8 cellular contexts compared by ENCODE assay signal in the genomic region with DNA sequence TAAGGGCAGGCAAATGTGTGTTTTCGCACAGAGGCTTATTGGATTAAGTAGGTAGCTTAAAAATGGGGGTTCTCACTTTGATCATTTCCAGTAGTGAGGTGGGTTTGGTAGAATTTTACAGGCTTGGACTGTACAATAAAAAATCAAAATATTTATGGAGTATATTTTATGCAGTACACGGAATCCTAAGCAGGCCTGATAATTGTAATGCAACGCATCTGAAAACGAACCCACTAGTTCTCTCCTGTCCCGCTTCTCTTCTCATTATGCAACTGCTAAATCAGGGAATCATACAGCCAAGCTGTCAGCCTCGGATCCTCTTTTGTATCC. TPM values are rescaled to one million over a fixed set of nuclear protein-coding genes. Genes with fewer than 3 reads are reported as not detected.
DNase-seq lines count a peak whose midpoint lies in the region; ATAC-seq and TF ChIP-seq lines count a peak whose summit lies in the region.

No MANE protein-coding gene starts in this region.

- H3F3A ChIP-seq in SK-N-SH (replicated peaks; ENCODE audit: insufficient read depth) = no peaks in the 10 kb centered on the region

- H3K4me1 ChIP-seq in HCT116 (ENCODE audit: control insufficient read depth in 1 of 2, insufficient read depth in 2 of 2, low read length in 2 of 2) (peaks cover 0 to 17% of the 10 kb centered on the region in 2 experiments; a peak in 2 of 4 replicates), SK-N-SH (ENCODE audit: control insufficient read depth in 1 of 2, insufficient read depth in 2 of 2, low read depth in 1 of 2, low read length in 1 of 2) (peaks cover 0 to 16% of the 10 kb centered on the region in 2 experiments; a peak in 2 of 4 replicates), gastroesophageal sphincter (peaks cover 6 to 38% (median 19%) of the 10 kb centered on the region in 3 donors)

- TF ChIP-seq CTCF in HCT116 (IDR thresholded peaks at IDR 0.05 in 2 of 3, conservative IDR thresholded peaks at IDR 0.05 in 1 of 3; ENCODE audit: borderline replicate concordance in 1 of 3, insufficient read depth in 1 of 3, low read depth in 2 of 3, low read length in 2 of 3) (no peak), SK-N-SH (IDR thresholded peaks at IDR 0.05) (no peak), gastroesophageal sphincter (IDR thresholded peaks at IDR 0.05) (no peak)

- TF ChIP-seq EP300 in SK-N-SH (IDR thresholded peaks at IDR 0.05; ENCODE audit: borderline replicate concordance in 1 of 2, low read depth in 1 of 2, low read length in 1 of 2) (no peak), gastroesophageal sphincter (IDR thresholded peaks at IDR 0.05) (no peak)

- H3K4me3 ChIP-seq in HCT116 (replicated peaks in 1 of 2; ENCODE audit: low read depth in 1 of 2, low read length in 2 of 2) (peak overlapping the region; percentile 62 to 95), SK-N-SH (ENCODE audit: low read depth in 2 of 2, low read length in 1 of 2) (peak overlapping the region; percentile 82 to 100; a peak in 3 of 4 replicates), gastroesophageal sphincter (peak overlapping the region in 1 of 2 donors; percentile 82)

- H3K9me3 ChIP-seq in HCT116 (ENCODE audit: control insufficient read depth in 1 of 2, insufficient read depth in 1 of 2, low read depth in 1 of 2, low read length in 2 of 2) (no peaks in the 10 kb centered on the region), SK-N-SH (no peaks in the 10 kb centered on the region), gastroesophageal sphincter (no peaks in the 10 kb centered on the region)

- H3K9ac ChIP-seq in HCT116 (ENCODE audit: low read length) (peak overlapping the region; percentile 87), SK-N-SH (no peak overlapping the region)

- no TSS peak for BruUV-seq in HCT116 (replicated peaks; lab: Mats Ljungman, UMichigan)

- WGBS in SK-N-SH (ENCODE audit: low lambda C conversion rate) = 52% methylated on average over 6 of the region's 6 CpGs
- WGBS in gastroesophageal sphincter (ENCODE audit: low coverage in 1 of 2), 2 donors = 45 to 48% methylated on average over 6 of the region's 6 CpGs

- peak overlapping the region; percentile 90 for H3K27ac Mint-ChIP-seq in stimulated activated memory B cell treated with anti-CD40 and anti-IgM and Interleukin-4, amounts not matched to agents 10 μg/mL and 1 μg/mL and 100 μg/mL, for 72 hours

- intact Hi-C loops in HCT116 (cut with micrococcal nuclease) = loop anchor here (1.0 kb wide), 1 partner anchor 889 kb away; no protein-coding TSS in a partner anchor

- ATAC-seq in HCT116 (peak; percentile 32), gastroesophageal sphincter (peak; percentile 8), GM18870 (IDR thresholded peaks at IDR 0.05; ENCODE audit: unreplicated experiment) (no peak)
- no peak for ATAC-seq in stimulated activated memory B cell treated with anti-CD40 and anti-IgM and Interleukin-4, amounts not matched to agents 10 μg/mL and 1 μg/mL and 100 μg/mL, for 72 hours

- no peaks in the 10 kb centered on the region for H4K20me1 ChIP-seq in HCT116 (ENCODE audit: insufficient read depth)
- no peaks in the 10 kb centered on the region for H4K20me1 ChIP-seq in SK-N-SH (ENCODE audit: insufficient read depth)

- CTCF ChIA-PET in HCT116 (lab: Charles Lee) (interaction anchor here (0.6 to 1.4 kb wide), 6 partner anchors 11 to 1352 kb away, joined by 3 to 14 read pairs (median 3); no protein-coding TSS in a partner anchor), SK-N-SH (lab: Yijun Ruan, JAX) (interaction anchor here (0.6 to 7.5 kb wide), 41 partner anchors 9 to 1545 kb away, joined by 3 to 153 read pairs (median 5); partner anchors contain the start of gene ABCB5)

- TF ChIP-seq POLR2A in HCT116 (IDR thresholded peaks at IDR 0.05; ENCODE audit: borderline replicate concordance, extremely low read depth, insufficient read depth, insufficient read length) (no peak), gastroesophageal sphincter (IDR thresholded peaks at IDR 0.05) (no peak)

- H3K4me3 Mint-ChIP-seq in stimulated activated memory B cell treated with anti-CD40 and anti-IgM and Interleukin-4, amounts not matched to agents 10 μg/mL and 1 μg/mL and 100 μg/mL, for 72 hours = peak overlapping the region; percentile 94

- POLR2A ChIA-PET in HCT116 (lab: Charles Lee) = interaction anchor here (1.0 to 1.4 kb wide), 3 partner anchors 9 to 889 kb away, joined by 3 to 4 read pairs (median 3); no protein-coding TSS in a partner anchor
- POLR2A ChIA-PET in SK-N-SH (lab: Yijun Ruan, JAX) = interaction anchor here (1.1 kb wide), 1 partner anchor 591 kb away, joined by 3 read pairs; the partner anchor contains the start of gene TWIST1

- RAD21 ChIA-PET in HCT116 (lab: Charles Lee; ENCODE audit: low non-redundant PET in 1 of 2, low total read pairs in 2 of 2, uncharacterized antibody in 2 of 2, unreplicated experiment in 2 of 2) = interaction anchor here (0.7 to 1.0 kb wide), 2 partner anchors 621 to 889 kb away, joined by 3 to 5 read pairs; no protein-coding TSS in a partner anchor

- H3K36me3 ChIP-seq in HCT116 (ENCODE audit: control insufficient read depth in 1 of 2, insufficient read depth in 2 of 2, low read length in 2 of 2) = no peaks in the 10 kb centered on the region
- H3K36me3 ChIP-seq in SK-N-SH (replicated peaks in 1 of 2; ENCODE audit: control insufficient read depth in 1 of 2, insufficient read depth in 2 of 2, low read length in 1 of 2) = peaks cover 0 to 1% of the 10 kb centered on the region in 2 experiments
- no peaks in the 10 kb centered on the region for H3K36me3 ChIP-seq in gastroesophageal sphincter

- H3K27me3 ChIP-seq in HCT116 (ENCODE audit: insufficient read depth, low read length) (no peaks in the 10 kb centered on the region), SK-N-SH (ENCODE audit: insufficient read depth) (no peaks in the 10 kb centered on the region), gastroesophageal sphincter (no peaks in the 10 kb centered on the region)

- no peaks in the 10 kb centered on the region for H3K9me3 Mint-ChIP-seq in stimulated activated memory B cell treated with anti-CD40 and anti-IgM and Interleukin-4, amounts not matched to agents 10 μg/mL and 1 μg/mL and 100 μg/mL, for 72 hours

- H2AFZ ChIP-seq in HCT116 (ENCODE audit: low read depth, low read length, poor library complexity, severe bottlenecking) (peak overlapping the region; percentile 96), SK-N-SH (ENCODE audit: low read depth) (peak overlapping the region; percentile 78; the same call in 1 of the 2 replicates)

- no peaks in the 10 kb centered on the region for H3K9me2 ChIP-seq in HCT116 (ENCODE audit: insufficient read depth)
- no peaks in the 10 kb centered on the region for H3K9me2 ChIP-seq in SK-N-SH

- peak overlapping the region; percentile 69 for H3K4me2 ChIP-seq in HCT116 (ENCODE audit: low read length)
- peak overlapping the region; percentile 37; the same call in 1 of the 2 replicates for H3K4me2 ChIP-seq in SK-N-SH

- H3K36me3 Mint-ChIP-seq in stimulated activated memory B cell treated with anti-CD40 and anti-IgM and Interleukin-4, amounts not matched to agents 10 μg/mL and 1 μg/mL and 100 μg/mL, for 72 hours = no peaks in the 10 kb centered on the region

- no peaks in the 10 kb centered on the region for H3K27me3 Mint-ChIP-seq in stimulated activated memory B cell treated with anti-CD40 and anti-IgM and Interleukin-4, amounts not matched to agents 10 μg/mL and 1 μg/mL and 100 μg/mL, for 72 hours

- TF ChIP-seq RAD21 in HCT116 (IDR thresholded peaks at IDR 0.05; ENCODE audit: low read depth) (no peak), SK-N-SH (IDR thresholded peaks at IDR 0.05; ENCODE audit: low read length) (no peak)

- no peak overlapping the region for H3K27ac ChIP-seq in HCT116 (ENCODE audit: low read depth, low read length)
- peak overlapping the region; percentile 28 to 30; a peak in 2 of 4 replicates for H3K27ac ChIP-seq in SK-N-SH (ENCODE audit: low read depth in 2 of 2, low read length in 1 of 2)
- H3K27ac ChIP-seq in gastroesophageal sphincter = peak overlapping the region in 3 of 4 donors; percentile 80 to 85 (median 81)

- peaks cover 53% of the 10 kb centered on the region for H3K4me1 Mint-ChIP-seq in stimulated activated memory B cell treated with anti-CD40 and anti-IgM and Interleukin-4, amounts not matched to agents 10 μg/mL and 1 μg/mL and 100 μg/mL, for 72 hours

- DNase-seq in HCT116 (ENCODE audit: low read depth, low spot score) (no peak), SK-N-SH (no peak), SHP77 treated with DMSO at 0.1 percent for 48 hours (lab: John Stamatoyannopoulos, UW) (no peak), ecto neural progenitor cell (ENCODE audit: low spot score) (no peak), middle frontal gyrus (ENCODE audit: extremely low spot score, low spot score) (no peak)

- H3K79me2 ChIP-seq in HCT116 (ENCODE audit: insufficient read depth, low read length) (peaks cover 46% of the 10 kb centered on the region), SK-N-SH (ENCODE audit: insufficient read depth) (peaks cover 41% of the 10 kb centered on the region)

TF ChIP-seq in HCT116, 20 proteins besides CTCF, POLR2A, EP300 and RAD21 (continues in another document):
- TF ChIP-seq FOSL1 (IDR thresholded peaks at IDR 0.05; ENCODE audit: low read depth) = no peak
- no peak for TF ChIP-seq CEBPB (IDR thresholded peaks at IDR 0.05; ENCODE audit: low read depth)
- no peak for TF ChIP-seq EGR1 (IDR thresholded peaks at IDR 0.05; ENCODE audit: low read depth)
- no peak for TF ChIP-seq SP1 (IDR thresholded peaks at IDR 0.05; ENCODE audit: low read depth)

TF ChIP-seq in SK-N-SH, 30 proteins besides CTCF, POLR2A, EP300 and RAD21 (continues in another document):
- no peak for TF ChIP-seq NFIC (IDR thresholded peaks at IDR 0.05; ENCODE audit: borderline replicate concordance)
- no peak for TF ChIP-seq RCOR1 (IDR thresholded peaks at IDR 0.05; ENCODE audit: low read length)
- TF ChIP-seq FOXJ3 (CRISPR knock-in tag; IDR thresholded peaks at IDR 0.05) = no peak
- TF ChIP-seq RXRA (IDR thresholded peaks at IDR 0.05; ENCODE audit: borderline replicate concordance, low read depth) = no peak
- no peak for TF ChIP-seq GABPA (IDR thresholded peaks at IDR 0.05; ENCODE audit: low read depth)
- no peak for TF ChIP-seq GATA2 (CRISPR knock-in tag; IDR thresholded peaks at IDR 0.05)
- no peak for TF ChIP-seq SIN3A (IDR thresholded peaks at IDR 0.05; ENCODE audit: borderline replicate concordance, low read depth, low read length)
- TF ChIP-seq SMC3 (IDR thresholded peaks at IDR 0.05; ENCODE audit: low read depth, low read length) = no peak
- no peak for TF ChIP-seq CHD2 (IDR thresholded peaks at IDR 0.05; ENCODE audit: low read length, partially characterized antibody)
- TF ChIP-seq EZH2phosphoT487 (IDR thresholded peaks at IDR 0.05; ENCODE audit: borderline replicate concordance, low read depth) = no peak
- no peak for TF ChIP-seq FOXM1 (IDR thresholded peaks at IDR 0.05; ENCODE audit: low read depth)
- TF ChIP-seq TEAD4 (IDR thresholded peaks at IDR 0.05; ENCODE audit: borderline replicate concordance, insufficient read depth) = no peak
- TF ChIP-seq MEF2A (IDR thresholded peaks at IDR 0.05; ENCODE audit: borderline replicate concordance, low read depth) = no peak

RNA-seq across cellular contexts. Expression of gene POLR1F, which starts 0.4 kb away (rescaled TPM):
- total RNA-seq in HCT116 (2021; ENCODE audit: unreplicated experiment) = 21.1 TPM
- 6.7 and 7.4 TPM in 2 replicates for polyA plus RNA-seq in HCT116 (2012)
- 5.1 and 8.1 TPM in 2 replicates for polyA plus RNA-seq in SK-N-SH (2012; rRNA removed)
- polyA plus RNA-seq in SK-N-SH (2012; cell fraction: cytosol; rRNA removed) = 8.4 and 13.0 TPM in 2 replicates
- 4.3 and 11.7 TPM in 2 replicates for polyA plus RNA-seq in SK-N-SH (2012; cell fraction: nucleus; rRNA removed)
- total RNA-seq in gastroesophageal sphincter = 10 to 100 TPM; 12.8 to 35.4 (median 20.4) TPM

Comparison
In these comparisons a context has a peak if more than half of its experiments do, and no peak if none do; other contexts are left out.
1. ATAC-seq: peak in HCT116 (single experiment) and gastroesophageal sphincter (single experiment); none in stimulated activated memory B cell treated with anti-CD40 and anti-IgM and Interleukin-4, amounts not matched to agents 10 μg/mL and 1 μg/mL and 100 μg/mL, for 72 hours (single experiment) and GM18870 (single experiment).